ENCODE assay signal across 8 cellular contexts in genomic region chr17:2089021-2089422, GRCh38.
DNase-seq lines count a peak whose midpoint lies in the region; ATAC-seq and TF ChIP-seq lines count a peak whose summit lies in the region.

No MANE protein-coding gene starts in this region.

- H3K27ac ChIP-seq in BLaER1 (peak overlapping the region; percentile 91), rectal smooth muscle tissue (ENCODE audit: low read depth, low read length) (peak overlapping the region; percentile 86)

- H3K9ac ChIP-seq in BLaER1 (peak overlapping the region; percentile 81), rectal smooth muscle tissue (ENCODE audit: low read length) (no peak overlapping the region)

- H3K9me3 ChIP-seq in BLaER1 = no peaks in the 10 kb centered on the region

- peak; percentile 22 for ATAC-seq in GM19467 (IDR thresholded peaks at IDR 0.05; ENCODE audit: unreplicated experiment)
- ATAC-seq in HG03571 (IDR thresholded peaks at IDR 0.05; ENCODE audit: unreplicated experiment) = peak; percentile 15
- no peak for ATAC-seq in HG03025 (IDR thresholded peaks at IDR 0.05; ENCODE audit: low FRiP score, unreplicated experiment)

- H3K4me1 ChIP-seq in BLaER1 = peaks cover 75% of the 10 kb centered on the region
- peaks cover 41% of the 10 kb centered on the region for H3K4me1 ChIP-seq in rectal smooth muscle tissue (ENCODE audit: control insufficient read depth, insufficient read depth, low read length)

- H3K4me3 ChIP-seq in BLaER1 (peak overlapping the region; percentile 65), choroid plexus epithelial cell (ENCODE audit: low read depth, low read length) (peak overlapping the region; percentile 33), rectal smooth muscle tissue (ENCODE audit: low read length) (peak overlapping the region; percentile 67)

- H3K4me2 ChIP-seq in BLaER1 = peak overlapping the region; percentile 97

- H4K20me1 ChIP-seq in BLaER1 = no peaks in the 10 kb centered on the region

- no peak for TF ChIP-seq CTCF in choroid plexus epithelial cell (conservative IDR thresholded peaks at IDR 0.05; ENCODE audit: low read depth, low read length)

- DNase-seq in choroid plexus epithelial cell (ENCODE audit: low read depth) (peak; percentile 79), DMS53 treated with DMSO at 0.1 percent for 48 hours (lab: John Stamatoyannopoulos, UW; ENCODE audit: unreplicated experiment) (no peak), NCI-H1092 treated with DMSO at 0.1 percent for 48 hours (lab: John Stamatoyannopoulos, UW) (no peak)

- H3K27me3 ChIP-seq in BLaER1 (no peaks in the 10 kb centered on the region), rectal smooth muscle tissue (ENCODE audit: control insufficient read depth, insufficient read depth, low read length) (no peaks in the 10 kb centered on the region)

- H3K36me3 ChIP-seq in BLaER1 = peaks cover 29% of the 10 kb centered on the region
- H3K36me3 ChIP-seq in rectal smooth muscle tissue (ENCODE audit: control insufficient read depth, insufficient read depth, low read length) = no peaks in the 10 kb centered on the region
